In the genomic region with DNA sequence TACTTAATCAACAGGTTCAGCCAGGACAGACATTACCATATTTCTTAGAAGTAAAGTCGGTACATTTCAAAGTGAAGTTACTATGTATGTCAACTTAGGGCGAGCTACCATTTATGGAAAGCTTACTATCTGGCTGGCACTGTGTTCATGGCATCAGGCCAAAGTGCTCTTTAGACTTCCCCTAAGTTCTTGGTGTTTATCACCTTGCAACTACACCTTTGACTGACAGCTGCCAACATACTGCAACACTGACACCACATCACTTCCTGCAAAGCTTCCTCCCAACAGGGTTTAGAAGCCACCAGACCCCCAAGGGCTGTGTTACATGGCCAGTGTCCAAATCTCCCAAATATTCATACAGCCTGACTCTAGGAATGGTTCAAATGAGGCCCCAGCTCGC, we compare ENCODE assay signal across 13 cellular contexts.
DNase-seq lines count a peak whose midpoint lies in the region; ATAC-seq and TF ChIP-seq lines count a peak whose summit lies in the region.
"Had no signal": no experiment of that assay in that cellular context is flagged by ENCODE, and none has a peak within 500 bp of the region (broad histone marks: within the 10 kb centered on the region; RNA-seq: fewer than 3 reads in every experiment).

No MANE protein-coding gene starts in this region.

- no peak overlapping the region for H3K4me3 ChIP-seq in GM23248
- H3K4me3 ChIP-seq: heart right ventricle, upper lobe of right lung had no signal

- in situ Hi-C loops in GM23248 (cut with MboI) = no loop called here

- peaks cover 12% of the 10 kb centered on the region for H3K9me3 Mint-ChIP-seq in activated naive CD8-positive, alpha-beta T cell treated with anti-CD3 and anti-CD28 coated beads, Interleukin-2, amount 50 U/mL, for 24 hours
- H3K9me3 Mint-ChIP-seq in osteocyte (ENCODE audit: unreplicated experiment) = no peaks in the 10 kb centered on the region
- peaks cover 7% of the 10 kb centered on the region for H3K9me3 Mint-ChIP-seq in T-helper 2 cell treated with Interferon-gamma antibody and Interleukin-4, amounts not matched to agents 5 μg/mL and 100 μg/mL, for 36 hours

- H3K36me3 Mint-ChIP-seq in activated naive CD8-positive, alpha-beta T cell treated with anti-CD3 and anti-CD28 coated beads, Interleukin-2, amount 50 U/mL, for 24 hours (ENCODE audit: low read depth) = peaks cover 8% of the 10 kb centered on the region
- no peaks in the 10 kb centered on the region for H3K36me3 Mint-ChIP-seq in osteocyte (ENCODE audit: unreplicated experiment)
- peaks cover 1% of the 10 kb centered on the region for H3K36me3 Mint-ChIP-seq in T-helper 2 cell treated with Interferon-gamma antibody and Interleukin-4, amounts not matched to agents 5 μg/mL and 100 μg/mL, for 36 hours (ENCODE audit: low read depth)

- peak overlapping the region; percentile 40 for H3K4me2 ChIP-seq in GM23248 (ENCODE audit: unreplicated experiment)

- H3K9ac ChIP-seq in GM23248 = no peak overlapping the region

- TF ChIP-seq CTCF in osteocyte (IDR thresholded peaks at IDR 0.05) = no peak

- H2AFZ ChIP-seq in GM23248 = no peak overlapping the region

- no peaks in the 10 kb centered on the region for H4K20me1 ChIP-seq in GM23248 (ENCODE audit: insufficient read depth)

- no peaks in the 10 kb centered on the region for H3K79me2 ChIP-seq in GM23248 (ENCODE audit: insufficient read depth)

- H3K9me3 ChIP-seq in GM23248 (ENCODE audit: low read depth) = no peaks in the 10 kb centered on the region
- H3K9me3 ChIP-seq: upper lobe of right lung had no signal

- ATAC-seq in activated CD4-positive, CD25-positive, alpha-beta regulatory T cell treated with anti-CD3 and anti-CD28 coated beads, Interleukin-2, amount 50 U/mL, for 24 hours = peak; percentile 38 to 44
- ATAC-seq in activated naive CD8-positive, alpha-beta T cell treated with anti-CD3 and anti-CD28 coated beads, Interleukin-2, amount 50 U/mL, for 24 hours = peak; percentile 54
- ATAC-seq in GM19035 (IDR thresholded peaks at IDR 0.05; ENCODE audit: unreplicated experiment) = no peak
- ATAC-seq in GM19452 (IDR thresholded peaks at IDR 0.05; ENCODE audit: unreplicated experiment) = no peak

- no peak overlapping the region for H3K4me3 Mint-ChIP-seq in activated naive CD8-positive, alpha-beta T cell treated with anti-CD3 and anti-CD28 coated beads, Interleukin-2, amount 50 U/mL, for 24 hours
- no peak overlapping the region for H3K4me3 Mint-ChIP-seq in osteocyte (ENCODE audit: unreplicated experiment)
- no peak overlapping the region for H3K4me3 Mint-ChIP-seq in T-helper 2 cell treated with Interferon-gamma antibody and Interleukin-4, amounts not matched to agents 5 μg/mL and 100 μg/mL, for 36 hours
- H3K4me3 Mint-ChIP-seq: neural crest cell had no signal

- peaks cover 19% of the 10 kb centered on the region for H3F3A ChIP-seq in GM23248 (ENCODE audit: insufficient read depth)

- no peaks in the 10 kb centered on the region for H3K27me3 ChIP-seq in GM23248 (replicated peaks; ENCODE audit: insufficient read depth)
- H3K27me3 ChIP-seq: upper lobe of right lung had no signal

- H3K27me3 Mint-ChIP-seq in activated naive CD8-positive, alpha-beta T cell treated with anti-CD3 and anti-CD28 coated beads, Interleukin-2, amount 50 U/mL, for 24 hours = no peaks in the 10 kb centered on the region
- H3K27me3 Mint-ChIP-seq in osteocyte (ENCODE audit: unreplicated experiment) = no peaks in the 10 kb centered on the region
- no peaks in the 10 kb centered on the region for H3K27me3 Mint-ChIP-seq in T-helper 2 cell treated with Interferon-gamma antibody and Interleukin-4, amounts not matched to agents 5 μg/mL and 100 μg/mL, for 36 hours (ENCODE audit: low read depth)

- peak overlapping the region; percentile 27 for H3K27ac Mint-ChIP-seq in activated naive CD8-positive, alpha-beta T cell treated with anti-CD3 and anti-CD28 coated beads, Interleukin-2, amount 50 U/mL, for 24 hours
- H3K27ac Mint-ChIP-seq in osteocyte (ENCODE audit: unreplicated experiment) = peak overlapping the region; percentile 82
- no peak overlapping the region for H3K27ac Mint-ChIP-seq in T-helper 2 cell treated with Interferon-gamma antibody and Interleukin-4, amounts not matched to agents 5 μg/mL and 100 μg/mL, for 36 hours

- H3K36me3 ChIP-seq in GM23248 (ENCODE audit: low read depth) = no peaks in the 10 kb centered on the region
- H3K36me3 ChIP-seq: heart right ventricle, upper lobe of right lung had no signal

- 77 to 88% methylated on average over 3 of the region's 3 CpGs for WGBS in GM23248 (ENCODE audit: low coverage in 1 of 2, low lambda C conversion rate in 2 of 2, missing lambda C conversion rate in 2 of 2), 2 experiments

- H3K4me1 ChIP-seq in GM23248 (ENCODE audit: insufficient read depth) = peaks cover 25% of the 10 kb centered on the region
- H3K4me1 ChIP-seq: upper lobe of right lung had no signal

- no peak for DNase-seq in activated CD4-positive, CD25-positive, alpha-beta regulatory T cell treated with anti-CD3 and anti-CD28 coated beads, Interleukin-2, amount 50 U/mL, for 72 hours
- no peak for DNase-seq in GM23248
- DNase-seq in activated naive CD8-positive, alpha-beta T cell treated with anti-CD3 and anti-CD28 coated beads, Interleukin-2, amount 50 U/mL, for 24 hours = no peak
- no peak for DNase-seq in osteocyte (ENCODE audit: extremely low spot score, unreplicated experiment)
- no peak for DNase-seq in T-helper 2 cell treated with Interferon-gamma antibody and Interleukin-4, amounts not matched to agents 5 μg/mL and 100 μg/mL, for 36 hours (ENCODE audit: low spot score)
- DNase-seq: DMS79, heart right ventricle, NCI-H2171, upper lobe of right lung had no signal

- H3K4me1 Mint-ChIP-seq in activated naive CD8-positive, alpha-beta T cell treated with anti-CD3 and anti-CD28 coated beads, Interleukin-2, amount 50 U/mL, for 24 hours = peaks cover 40% of the 10 kb centered on the region
- H3K4me1 Mint-ChIP-seq in osteocyte (ENCODE audit: unreplicated experiment) = peaks cover 48% of the 10 kb centered on the region
- H3K4me1 Mint-ChIP-seq in T-helper 2 cell treated with Interferon-gamma antibody and Interleukin-4, amounts not matched to agents 5 μg/mL and 100 μg/mL, for 36 hours (ENCODE audit: low read depth) = peaks cover 9% of the 10 kb centered on the region
- H3K4me1 Mint-ChIP-seq: neural crest cell had no signal

- H3K9me2 ChIP-seq in GM23248 (ENCODE audit: insufficient read depth) = peaks cover 6% of the 10 kb centered on the region; the same call in 1 of the 2 replicates

- peak overlapping the region; percentile 65 for H3K27ac ChIP-seq in GM23248
- H3K27ac ChIP-seq: upper lobe of right lung had no signal

Comparison
In these comparisons a context has a peak if more than half of its experiments do, and no peak if none do; other contexts are left out.
1. ATAC-seq: peak in activated CD4-positive, CD25-positive, alpha-beta regulatory T cell treated with anti-CD3 and anti-CD28 coated beads, Interleukin-2, amount 50 U/mL, for 24 hours (2 of 2) and activated naive CD8-positive, alpha-beta T cell treated with anti-CD3 and anti-CD28 coated beads, Interleukin-2, amount 50 U/mL, for 24 hours (single experiment); none in GM19035 (single experiment) and GM19452 (single experiment).